Comparison of ENCODE assay signal across 1 cellular context in the genomic region with DNA sequence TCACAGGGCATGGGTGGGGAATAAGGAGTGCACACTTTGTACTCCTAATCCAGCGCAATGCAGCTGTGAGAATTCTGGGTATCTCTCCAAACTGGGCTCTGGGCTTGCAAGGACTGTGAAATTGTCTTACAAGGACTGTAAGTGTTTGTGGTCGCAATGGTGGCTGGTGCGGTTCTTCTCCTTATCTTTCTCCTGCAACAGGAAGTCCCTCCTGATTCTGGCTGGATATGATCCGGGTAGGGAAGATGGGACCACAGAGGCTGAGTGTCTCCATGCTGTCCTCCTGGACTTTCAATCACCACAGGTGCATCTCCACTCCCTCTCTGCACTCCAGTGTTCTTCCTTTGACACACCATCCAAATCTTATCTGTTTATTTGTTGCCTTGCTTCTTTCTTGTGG.
TF ChIP-seq lines count a peak whose summit lies in the region.

No MANE protein-coding gene starts in this region.

TF ChIP-seq in K562, 482 proteins besides CTCF, POLR2A, EP300 and RAD21 (continued from another document and continues in another):
- TF ChIP-seq SMARCC2 (IDR thresholded peaks at IDR 0.05; ENCODE audit: low read depth) (peak; percentile 41; the same call in 1 of the 2 replicates), NCOA1 (IDR thresholded peaks at IDR 0.05; ENCODE audit: low read depth) (no peak), ZNF217 (CRISPR knock-in tag; IDR thresholded peaks at IDR 0.05) (no peak), E2F5 (CRISPR knock-in tag; IDR thresholded peaks at IDR 0.05) (no peak), NR4A1 (CRISPR knock-in tag; IDR thresholded peaks at IDR 0.05) (no peak), NR4A1 (tag; IDR thresholded peaks at IDR 0.05) (no peak), PCBP1 (IDR thresholded peaks at IDR 0.05; ENCODE audit: low read depth, low read length, poor library complexity, severe bottlenecking) (no peak), ZMIZ1 (IDR thresholded peaks at IDR 0.05; ENCODE audit: low read depth in 2 of 2, low read length in 2 of 2) (no peak), HDAC8 (tag; IDR thresholded peaks at IDR 0.05) (no peak), HOXB6 (CRISPR knock-in tag; IDR thresholded peaks at IDR 0.05; ENCODE audit: borderline replicate concordance) (no peak), NCOR1 (IDR thresholded peaks at IDR 0.05) (peak; percentile 29; the same call in 1 of the 2 replicates), ZNF277 (CRISPR knock-in tag; IDR thresholded peaks at IDR 0.05; ENCODE audit: borderline replicate concordance) (no peak), GABPB1 (CRISPR knock-in tag; IDR thresholded peaks at IDR 0.05) (no peak), CREBBP (IDR thresholded peaks at IDR 0.05; ENCODE audit: low read depth, low read length) (no peak), CBFA2T3 (IDR thresholded peaks at IDR 0.05) (peak; percentile 60), ZBTB12 (CRISPR knock-in tag; IDR thresholded peaks at IDR 0.05) (no peak), U2AF2 (optimal IDR thresholded peaks at IDR 0.05; ENCODE audit: low read depth, low read length) (no peak), SIX5 (IDR thresholded peaks at IDR 0.05; ENCODE audit: borderline replicate concordance in 1 of 2, insufficient read depth in 1 of 2, low read depth in 1 of 2, low read length in 2 of 2) (no peak), YY1 (IDR thresholded peaks at IDR 0.05; ENCODE audit: borderline replicate concordance in 1 of 3, control insufficient read depth in 1 of 3, extremely low read depth in 1 of 3, insufficient read depth in 3 of 3, insufficient read length in 1 of 3, insufficient replicate concordance in 2 of 3, low read depth in 1 of 3, low read length in 2 of 3) (no peak), ZNF589 (CRISPR knock-in tag; IDR thresholded peaks at IDR 0.05; ENCODE audit: low read depth) (no peak), ZNF766 (CRISPR knock-in tag; conservative IDR thresholded peaks at IDR 0.05) (no peak), ATF1 (CRISPR knock-in tag; IDR thresholded peaks at IDR 0.05) (no peak), ATF1 (tag; IDR thresholded peaks at IDR 0.05) (no peak), TGIF2 (CRISPR knock-in tag; IDR thresholded peaks at IDR 0.05) (no peak), GTF3C2 (IDR thresholded peaks at IDR 0.05; ENCODE audit: borderline replicate concordance, extremely low read depth, insufficient read length) (no peak), CEBPG (CRISPR knock-in tag; IDR thresholded peaks at IDR 0.05) (no peak), CEBPG (tag; conservative IDR thresholded peaks at IDR 0.05 in 1 of 2, IDR thresholded peaks at IDR 0.05 in 1 of 2) (no peak), COPS2 (conservative IDR thresholded peaks at IDR 0.05) (no peak), SP2 (IDR thresholded peaks at IDR 0.05; ENCODE audit: extremely low read depth, low read depth, low read length, poor library complexity, severe bottlenecking) (no peak), DDX20 (tag; IDR thresholded peaks at IDR 0.05; ENCODE audit: low read depth) (no peak), DMBX1 (CRISPR knock-in tag; IDR thresholded peaks at IDR 0.05; ENCODE audit: borderline replicate concordance) (no peak), BMI1 (IDR thresholded peaks at IDR 0.05; ENCODE audit: low read length) (no peak), TCF7 (IDR thresholded peaks at IDR 0.05; ENCODE audit: borderline replicate concordance) (no peak), SNRNP70 (optimal IDR thresholded peaks at IDR 0.05; ENCODE audit: low read depth, low read length) (no peak), HMGN3 (IDR thresholded peaks at IDR 0.05; ENCODE audit: borderline replicate concordance, extremely low read depth, insufficient read length, low read depth, low read length) (no peak), GATAD2A (IDR thresholded peaks at IDR 0.05) (no peak), MCM5 (IDR thresholded peaks at IDR 0.05; ENCODE audit: low read depth) (no peak), ZNF583 (CRISPR knock-in tag; IDR thresholded peaks at IDR 0.05) (no peak), MITF (IDR thresholded peaks at IDR 0.05) (no peak), TCF3 (CRISPR knock-in tag; IDR thresholded peaks at IDR 0.05) (peak; percentile 79), KHSRP (IDR thresholded peaks at IDR 0.05) (no peak), KAT2B (IDR thresholded peaks at IDR 0.05; ENCODE audit: low read depth, low read length) (no peak), ZFP36 (IDR thresholded peaks at IDR 0.05; ENCODE audit: low read depth, low read length, partially characterized antibody) (peak; percentile 73), ZNF24 (IDR thresholded peaks at IDR 0.05) (no peak), PML (IDR thresholded peaks at IDR 0.05; ENCODE audit: low read length) (0 out of 2 replicates have a peak, but pooled peaks have one; percentile 52), NUFIP1 (IDR thresholded peaks at IDR 0.05; ENCODE audit: partially characterized antibody) (no peak), ZNF408 (CRISPR knock-in tag; IDR thresholded peaks at IDR 0.05; ENCODE audit: low read depth) (no peak), TEAD4 (IDR thresholded peaks at IDR 0.05; ENCODE audit: low read length) (peak; percentile 85), TEAD4 (CRISPR knock-in tag; IDR thresholded peaks at IDR 0.05; ENCODE audit: borderline replicate concordance) (no peak), TFE3 (CRISPR knock-in tag; IDR thresholded peaks at IDR 0.05) (no peak)
- TF ChIP-seq, protein P1, sequence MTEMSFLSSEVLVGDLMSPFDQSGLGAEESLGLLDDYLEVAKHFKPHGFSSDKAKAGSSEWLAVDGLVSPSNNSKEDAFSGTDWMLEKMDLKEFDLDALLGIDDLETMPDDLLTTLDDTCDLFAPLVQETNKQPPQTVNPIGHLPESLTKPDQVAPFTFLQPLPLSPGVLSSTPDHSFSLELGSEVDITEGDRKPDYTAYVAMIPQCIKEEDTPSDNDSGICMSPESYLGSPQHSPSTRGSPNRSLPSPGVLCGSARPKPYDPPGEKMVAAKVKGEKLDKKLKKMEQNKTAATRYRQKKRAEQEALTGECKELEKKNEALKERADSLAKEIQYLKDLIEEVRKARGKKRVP (CRISPR knock-in tag; IDR thresholded peaks at IDR 0.05) = no peak
- TF ChIP-seq, protein P2, sequence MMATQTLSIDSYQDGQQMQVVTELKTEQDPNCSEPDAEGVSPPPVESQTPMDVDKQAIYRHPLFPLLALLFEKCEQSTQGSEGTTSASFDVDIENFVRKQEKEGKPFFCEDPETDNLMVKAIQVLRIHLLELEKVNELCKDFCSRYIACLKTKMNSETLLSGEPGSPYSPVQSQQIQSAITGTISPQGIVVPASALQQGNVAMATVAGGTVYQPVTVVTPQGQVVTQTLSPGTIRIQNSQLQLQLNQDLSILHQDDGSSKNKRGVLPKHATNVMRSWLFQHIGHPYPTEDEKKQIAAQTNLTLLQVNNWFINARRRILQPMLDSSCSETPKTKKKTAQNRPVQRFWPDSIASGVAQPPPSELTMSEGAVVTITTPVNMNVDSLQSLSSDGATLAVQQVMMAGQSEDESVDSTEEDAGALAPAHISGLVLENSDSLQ (IDR thresholded peaks at IDR 0.05) = no peak
- TF ChIP-seq, protein P3, sequence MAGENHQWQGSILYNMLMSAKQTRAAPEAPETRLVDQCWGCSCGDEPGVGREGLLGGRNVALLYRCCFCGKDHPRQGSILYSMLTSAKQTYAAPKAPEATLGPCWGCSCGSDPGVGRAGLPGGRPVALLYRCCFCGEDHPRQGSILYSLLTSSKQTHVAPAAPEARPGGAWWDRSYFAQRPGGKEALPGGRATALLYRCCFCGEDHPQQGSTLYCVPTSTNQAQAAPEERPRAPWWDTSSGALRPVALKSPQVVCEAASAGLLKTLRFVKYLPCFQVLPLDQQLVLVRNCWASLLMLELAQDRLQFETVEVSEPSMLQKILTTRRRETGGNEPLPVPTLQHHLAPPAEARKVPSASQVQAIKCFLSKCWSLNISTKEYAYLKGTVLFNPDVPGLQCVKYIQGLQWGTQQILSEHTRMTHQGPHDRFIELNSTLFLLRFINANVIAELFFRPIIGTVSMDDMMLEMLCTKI (IDR thresholded peaks at IDR 0.05; ENCODE audit: partially characterized antibody) = no peak
